8 cellular contexts compared by ENCODE assay signal in the genomic region with DNA sequence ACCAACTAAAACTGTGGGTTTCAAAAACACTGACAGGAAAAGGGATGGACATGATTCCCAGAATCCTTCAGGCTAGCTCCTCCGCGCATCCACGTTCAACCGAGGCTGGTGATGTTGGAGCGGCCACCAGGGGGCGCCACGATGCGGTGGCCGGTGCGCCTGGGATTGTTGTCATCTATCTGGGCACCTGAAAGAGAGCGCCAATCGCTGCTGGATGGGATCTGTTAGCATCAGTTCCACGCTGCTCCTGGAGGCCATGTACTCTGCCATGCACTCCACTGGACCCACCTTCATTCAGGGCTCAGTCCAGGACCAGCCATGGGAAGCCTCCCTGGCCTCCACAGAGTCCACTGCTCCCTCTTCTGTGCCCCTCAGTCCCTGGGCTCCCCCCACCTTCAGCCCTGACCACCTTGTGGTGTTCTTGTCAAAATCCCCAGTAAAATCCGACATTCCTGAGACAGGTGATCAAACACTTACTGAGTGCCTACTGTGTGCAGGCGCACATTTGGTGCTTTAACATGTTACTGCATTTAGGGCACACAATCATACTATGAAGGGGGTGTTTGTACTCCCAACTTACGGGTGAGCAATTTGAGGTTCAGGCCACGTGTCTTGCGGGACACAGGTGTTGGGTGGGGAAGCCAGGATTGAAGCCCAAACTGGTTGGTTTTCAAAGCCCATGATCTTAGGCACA.
DNase-seq lines count a peak whose midpoint lies in the region; ATAC-seq and TF ChIP-seq lines count a peak whose summit lies in the region.

No MANE protein-coding gene starts in this region.

- CTCF ChIA-PET in RWPE1 (lab: Yijun Ruan, JAX) = interaction anchor here (0.6 to 0.7 kb wide), 3 partner anchors 346 to 756 kb away, joined by 3 to 4 read pairs (median 3); no protein-coding TSS in a partner anchor

- H3K27me3 Mint-ChIP-seq in stimulated activated naive CD8-positive, alpha-beta T cell treated with anti-CD3 and anti-CD28 coated beads, Interleukin-15, amount 100 ng/mL, for 72 hours = peaks cover 2% of the 10 kb centered on the region

- H3K4me3 Mint-ChIP-seq in stimulated activated naive CD8-positive, alpha-beta T cell treated with anti-CD3 and anti-CD28 coated beads, Interleukin-15, amount 100 ng/mL, for 72 hours = no peak overlapping the region

- peak; percentile 15 for DNase-seq in stimulated activated naive CD8-positive, alpha-beta T cell treated with anti-CD3 and anti-CD28 coated beads, Interleukin-15, Interleukin-2, amounts not matched to agents 100 U/mL and 50 U/mL, for 24 hours
- no peak for DNase-seq in stimulated activated naive CD8-positive, alpha-beta T cell treated with anti-CD3 and anti-CD28 coated beads, Interleukin-15, amount 100 ng/mL, for 72 hours
- DNase-seq in RWPE1 (ENCODE audit: low spot score) (no peak), iPS DF 6.9 (ENCODE audit: low read depth, low spot score) (peak; percentile 39), NCI-H510A treated with DMSO at 0.1 percent for 48 hours (lab: John Stamatoyannopoulos, UW) (no peak), HT-29 (ENCODE audit: low spot score) (no peak)

- H3K4me1 Mint-ChIP-seq in stimulated activated naive CD8-positive, alpha-beta T cell treated with anti-CD3 and anti-CD28 coated beads, Interleukin-15, amount 100 ng/mL, for 72 hours = peaks cover 9% of the 10 kb centered on the region

- TF ChIP-seq CTCF in RWPE1 (conservative IDR thresholded peaks at IDR 0.05; ENCODE audit: low read depth) (peak; percentile 56), gastroesophageal sphincter (IDR thresholded peaks at IDR 0.05) (peak in 2 of 4 experiments; percentile 50 to 62)

- H3K27ac Mint-ChIP-seq in stimulated activated naive CD8-positive, alpha-beta T cell treated with anti-CD3 and anti-CD28 coated beads, Interleukin-15, amount 100 ng/mL, for 72 hours = no peak overlapping the region

- H3K4me1 ChIP-seq in iPS DF 6.9 (ENCODE audit: control insufficient read depth, insufficient read depth, low read length) (no peaks in the 10 kb centered on the region), gastroesophageal sphincter (peaks cover 0 to 2% (median 0%) of the 10 kb centered on the region in 3 donors)

- H3K27me3 ChIP-seq in iPS DF 6.9 (ENCODE audit: control insufficient read depth, insufficient read depth, low read length) (no peaks in the 10 kb centered on the region), gastroesophageal sphincter (no peaks in the 10 kb centered on the region)

- H3K36me3 ChIP-seq in iPS DF 6.9 (ENCODE audit: control insufficient read depth, insufficient read depth, low read length) = peaks cover 19% of the 10 kb centered on the region; the same call in 1 of the 2 replicates
- peaks cover 0 to 59% of the 10 kb centered on the region in 2 donors for H3K36me3 ChIP-seq in gastroesophageal sphincter

- H3K9me3 Mint-ChIP-seq in stimulated activated naive CD8-positive, alpha-beta T cell treated with anti-CD3 and anti-CD28 coated beads, Interleukin-15, amount 100 ng/mL, for 72 hours = no peaks in the 10 kb centered on the region

- TF ChIP-seq EP300 in gastroesophageal sphincter (IDR thresholded peaks at IDR 0.05) = no peak

- POLR2A ChIA-PET in RWPE1 (lab: Yijun Ruan, JAX; ENCODE audit: low non-redundant PET) = no interaction called here

- ATAC-seq in stimulated activated naive CD8-positive, alpha-beta T cell treated with anti-CD3 and anti-CD28 coated beads, Interleukin-15, Interleukin-2, amounts not matched to agents 100 U/mL and 50 U/mL, for 24 hours = no peak
- ATAC-seq in stimulated activated naive CD8-positive, alpha-beta T cell treated with anti-CD3 and anti-CD28 coated beads, Interleukin-15, amount 100 ng/mL, for 72 hours = no peak
- no peak for ATAC-seq in GM18502 (IDR thresholded peaks at IDR 0.05; ENCODE audit: poor library complexity, unreplicated experiment)
- no peak for ATAC-seq in gastroesophageal sphincter

- no peak for TF ChIP-seq POLR2A in gastroesophageal sphincter (IDR thresholded peaks at IDR 0.05)

- no peak overlapping the region for H3K4me3 ChIP-seq in iPS DF 6.9 (ENCODE audit: low read length)
- no peak overlapping the region for H3K4me3 ChIP-seq in gastroesophageal sphincter

- no peak overlapping the region for H3K27ac ChIP-seq in RWPE1
- no peak overlapping the region for H3K27ac ChIP-seq in iPS DF 6.9 (ENCODE audit: low read length)
- H3K27ac ChIP-seq in gastroesophageal sphincter = no peak overlapping the region

- no CpG with 5 or more reads among the region's 18 CpGs for WGBS in iPS DF 6.9 (ENCODE audit: insufficient coverage, insufficient read length)
- 100% methylated on average over 3 of the region's 18 CpGs; no CpG with 5 or more reads in 1 of the 2 donors for WGBS in gastroesophageal sphincter (ENCODE audit: low coverage in 1 of 2), 2 donors

- no peaks in the 10 kb centered on the region for H3K9me3 ChIP-seq in iPS DF 6.9 (ENCODE audit: control insufficient read depth, insufficient read depth, low read length)
- no peaks in the 10 kb centered on the region for H3K9me3 ChIP-seq in gastroesophageal sphincter

Comparison
In these comparisons a context has a peak if more than half of its experiments do, and no peak if none do; other contexts are left out.
1. DNase-seq: peak in stimulated activated naive CD8-positive, alpha-beta T cell treated with anti-CD3 and anti-CD28 coated beads, Interleukin-15, Interleukin-2, amounts not matched to agents 100 U/mL and 50 U/mL, for 24 hours (single experiment) and iPS DF 6.9 (single experiment); none in stimulated activated naive CD8-positive, alpha-beta T cell treated with anti-CD3 and anti-CD28 coated beads, Interleukin-15, amount 100 ng/mL, for 72 hours (0 of 2), RWPE1 (single experiment), NCI-H510A treated with DMSO at 0.1 percent for 48 hours (single experiment) and HT-29 (single experiment).